Comparison of ENCODE assay signal across 23 cellular contexts in the genomic region with DNA sequence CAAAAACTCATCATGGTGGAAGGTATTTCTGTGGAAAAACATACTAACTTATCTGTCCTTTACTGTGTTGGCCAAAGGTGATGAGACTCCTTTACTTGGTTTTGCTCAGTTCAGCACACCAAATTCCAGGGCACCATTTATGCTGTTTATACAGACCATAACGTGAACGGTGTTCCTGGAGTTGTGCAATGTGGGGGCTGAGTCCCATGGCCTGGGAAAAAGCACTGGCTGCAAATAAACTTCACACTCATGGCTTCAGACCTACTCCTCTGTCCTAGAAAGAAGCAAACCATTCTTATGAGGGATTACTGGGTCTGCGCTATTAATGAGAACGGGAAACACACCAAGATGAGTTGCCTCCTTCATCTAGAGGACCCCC. TPM values are rescaled to one million over a fixed set of nuclear protein-coding genes. Genes with fewer than 3 reads are reported as not detected.
DNase-seq lines count a peak whose midpoint lies in the region; ATAC-seq, FAIRE-seq and TF ChIP-seq lines count a peak whose summit lies in the region.
"Had no signal": no experiment of that assay in that cellular context is flagged by ENCODE, and none has a peak within 500 bp of the region (broad histone marks: within the 10 kb centered on the region; RNA-seq: fewer than 3 reads in every experiment).

No MANE protein-coding gene starts in this region.

- no peak overlapping the region for H3K23ac ChIP-seq in mesenchymal stem cell (ENCODE audit: low read length in 2 of 2)

- WGBS in mesenchymal stem cell, result 68% methylated on average over 3 of the region's 4 CpGs
- WGBS in aorta, 2 donors, result 66 to 68% methylated on average over 4 of the region's 4 CpGs

- H4K91ac ChIP-seq in mesenchymal stem cell (ENCODE audit: low read length), result no peak overlapping the region

- H3K79me1 ChIP-seq in mesenchymal stem cell (replicated peaks; ENCODE audit: low read length, poor library complexity, severe bottlenecking), result no peaks in the 10 kb centered on the region

- no peak overlapping the region for H3K14ac ChIP-seq in mesenchymal stem cell (ENCODE audit: low read length in 2 of 2)

- H3K9ac ChIP-seq in mesenchymal stem cell (ENCODE audit: low read length), result no peak overlapping the region
- H3K9ac ChIP-seq: KMS-11 had no signal

- H4K8ac ChIP-seq in mesenchymal stem cell (ENCODE audit: low read length), result peak overlapping the region; percentile 49

- DNase-seq in left ventricle myocardium inferior (no peak), left cardiac atrium (no peak), mesenchymal stem cell (no peak), sciatic nerve (ENCODE audit: low spot score) (no peak), aorta (no peak), D721Med (ENCODE audit: insufficient read length, low spot score) (no peak), posterior cingulate gyrus (no peak)
- DNase-seq: BE2C; CD4-positive, CD25-positive, alpha-beta regulatory T cell; COR-L47; GDM1; GOT3; MV-4-11; NCI-H187 treated with DMSO at 0.1 percent for 48 hours; NCI-H226; NCI-H524; NCI-H82; PC-9 had no signal

- H3K18ac ChIP-seq in mesenchymal stem cell (ENCODE audit: low read depth in 1 of 2, low read length in 2 of 2), result peak overlapping the region in 1 of 2 experiments; percentile 50

- H2BK15ac ChIP-seq in mesenchymal stem cell (ENCODE audit: low read depth, poor library complexity, severe bottlenecking), result no peak overlapping the region

- ATAC-seq in left cardiac atrium (no peak), sciatic nerve (peak; percentile 81), aorta (ENCODE audit: low FRiP score) (peak; percentile 51), HG02588 (IDR thresholded peaks at IDR 0.05; ENCODE audit: unreplicated experiment) (no peak)
- ATAC-seq: HCT116 had no signal

- no peak overlapping the region for H2AFZ ChIP-seq in mesenchymal stem cell (ENCODE audit: low read depth, low read length)
- H2AFZ ChIP-seq: PC-9 had no signal

- H3K27ac ChIP-seq in left ventricle myocardium inferior (replicated peaks), result peak overlapping the region; percentile 8
- no peak overlapping the region for H3K27ac ChIP-seq in mesenchymal stem cell (ENCODE audit: low read length, poor library complexity, severe bottlenecking)
- H3K27ac ChIP-seq in aorta (ENCODE audit: low read depth in 1 of 2, low read length in 2 of 2), result peak overlapping the region in 1 of 2 donors; percentile 5
- H3K27ac ChIP-seq: KMS-11, PC-9 had no signal

- no peak overlapping the region for H2BK120ac ChIP-seq in mesenchymal stem cell (ENCODE audit: low read depth, low read length)

- no peak for FAIRE-seq in D721Med (lab: Jason Lieb, UNC)

- no peaks in the 10 kb centered on the region for H3K27me3 ChIP-seq in left ventricle myocardium inferior (ENCODE audit: low read depth)
- no peaks in the 10 kb centered on the region for H3K27me3 ChIP-seq in mesenchymal stem cell (ENCODE audit: control insufficient read depth in 1 of 2, insufficient read depth in 1 of 2, low read length in 2 of 2)
- no peaks in the 10 kb centered on the region for H3K27me3 ChIP-seq in aorta (ENCODE audit: control insufficient read depth in 1 of 2, insufficient read depth in 2 of 2, low read length in 1 of 2)
- H3K27me3 ChIP-seq: BE2C had no signal

- H3K4me1 ChIP-seq in left ventricle myocardium inferior (no peaks in the 10 kb centered on the region), mesenchymal stem cell (ENCODE audit: control insufficient read depth, insufficient read depth, low read depth, low read length) (peaks cover 2% of the 10 kb centered on the region), aorta (ENCODE audit: control insufficient read depth in 1 of 2, insufficient read depth in 2 of 2, low read length in 2 of 2) (peaks cover 0 to 4% of the 10 kb centered on the region in 2 donors)
- H3K4me1 ChIP-seq: BE2C had no signal

- H2BK5ac ChIP-seq in mesenchymal stem cell (ENCODE audit: low read depth, low read length, poor library complexity, severe bottlenecking), result no peak overlapping the region

- H3K36me3 ChIP-seq in left ventricle myocardium inferior, result no peaks in the 10 kb centered on the region
- H3K36me3 ChIP-seq in mesenchymal stem cell (ENCODE audit: control insufficient read depth in 1 of 2, insufficient read depth in 2 of 2, low read depth in 1 of 2, low read length in 2 of 2), result no peaks in the 10 kb centered on the region
- H3K36me3 ChIP-seq in aorta (ENCODE audit: control insufficient read depth in 1 of 2, insufficient read depth in 2 of 2, low read length in 1 of 2), result no peaks in the 10 kb centered on the region
- H3K36me3 ChIP-seq: BE2C had no signal

- H3K4me3 ChIP-seq in left ventricle myocardium inferior (peak overlapping the region; percentile 35), mesenchymal stem cell (ENCODE audit: insufficient read depth in 1 of 2, low read depth in 1 of 2, low read length in 2 of 2) (no peak overlapping the region), aorta (ENCODE audit: low read length in 2 of 2) (no peak overlapping the region)
- H3K4me3 ChIP-seq: PC-9 had no signal

- no peak overlapping the region for H3K4me2 ChIP-seq in mesenchymal stem cell (ENCODE audit: low read length, poor library complexity, severe bottlenecking)
- H3K4me2 ChIP-seq: KMS-11, PC-9 had no signal

- TF ChIP-seq CTCF in left ventricle myocardium inferior (IDR thresholded peaks at IDR 0.05; ENCODE audit: borderline replicate concordance) (no peak), D721Med (IDR thresholded peaks at IDR 0.05; ENCODE audit: insufficient read depth, missing control alignments) (no peak)

- no peak overlapping the region for H2AK5ac ChIP-seq in mesenchymal stem cell (ENCODE audit: low read length, severe bottlenecking)

- H3K9me3 ChIP-seq in left ventricle myocardium inferior (replicated peaks), result no peaks in the 10 kb centered on the region
- no peaks in the 10 kb centered on the region for H3K9me3 ChIP-seq in mesenchymal stem cell (ENCODE audit: control insufficient read depth, low read length)
- H3K9me3 ChIP-seq in aorta (ENCODE audit: control insufficient read depth, low read length), result no peaks in the 10 kb centered on the region
- H3K9me3 ChIP-seq: BE2C had no signal

- no peak overlapping the region for H2BK12ac ChIP-seq in mesenchymal stem cell (ENCODE audit: low read length in 2 of 2)

- intact Hi-C loops in left ventricle myocardium inferior (cut with micrococcal nuclease), result no loop called here
- intact Hi-C loops in left cardiac atrium (cut with DNase I), result loop anchor here in 1 of 2 donors (10.0 kb wide), 1 partner anchor 55 kb away; no protein-coding TSS in a partner anchor
- intact Hi-C loops in sciatic nerve (cut with DNase I), result no loop called here
- intact Hi-C loops in aorta (cut with DNase I), result no loop called here
- intact Hi-C loops in posterior cingulate gyrus (cut with DNase I), result no loop called here

- no peak overlapping the region for H3K4ac ChIP-seq in mesenchymal stem cell (ENCODE audit: low read depth in 1 of 2, low read length in 2 of 2)

RNA-seq across cellular contexts. Expression of gene FREM1, which starts 10.4 kb away (rescaled TPM):
- total RNA-seq in left ventricle myocardium inferior, result 3.0 TPM
- 1 to 10 TPM; 1.8 to 7.7 TPM for total RNA-seq in left cardiac atrium
- polyA plus RNA-seq in mesenchymal stem cell (2013, experiment 1 of 2), result 7.8 TPM
- polyA plus RNA-seq in mesenchymal stem cell (2013, experiment 2 of 2), result 7.1 TPM
- 8.3 TPM for total RNA-seq in sciatic nerve
- 10 to 100 TPM; 14.0 to 18.9 TPM for total RNA-seq in aorta
- polyA plus RNA-seq in aorta, result 10 to 100 TPM in 1 of 2 donors, 1 to 10 TPM in 1; 6.9 to 15.1 TPM
- total RNA-seq: A172, Daoy had no signal
- polyA plus RNA-seq: CD4-positive, CD25-positive, alpha-beta regulatory T cell had no signal

Comparison
In these comparisons a context has a peak if more than half of its experiments do, and no peak if none do; other contexts are left out.
1. ATAC-seq: peak in sciatic nerve (single experiment) and aorta (single experiment); none in left cardiac atrium (0 of 2) and HG02588 (single experiment).